In genomic region chr14:69328317-69328716, GRCh38 we compare ENCODE assay signal across 18 cellular contexts.
"Had no signal": no experiment of that assay in that cellular context is flagged by ENCODE, and none has a peak within 500 bp of the region (broad histone marks: within the 10 kb centered on the region; RNA-seq: fewer than 3 reads in every experiment).

No MANE protein-coding gene starts in this region.

- H3K9me3 ChIP-seq: adrenal gland, tibial nerve, uterus had no signal

- H3K27me3 Mint-ChIP-seq: activated CD4-positive, alpha-beta T cell treated with anti-CD3 and anti-CD28 coated beads, Interleukin-2, amount 10 ng/mL, durations not matched to agents 24 days and 14 days; activated CD8-positive, alpha-beta T cell treated with anti-CD3 and anti-CD28 coated beads for 36 hours; activated T-helper 17 cell treated with anti-CD3 and anti-CD28 coated beads, Interleukin-2, amount 50 U/mL, for 72 hours had no signal

- H3K9me3 Mint-ChIP-seq: activated CD4-positive, alpha-beta T cell treated with anti-CD3 and anti-CD28 coated beads, Interleukin-2, amount 10 ng/mL, durations not matched to agents 24 days and 14 days; activated CD8-positive, alpha-beta T cell treated with anti-CD3 and anti-CD28 coated beads for 36 hours; activated naive CD4-positive, alpha-beta T cell treated with anti-CD3 and anti-CD28 coated beads for 36 hours; activated T-helper 17 cell treated with anti-CD3 and anti-CD28 coated beads, Interleukin-2, amount 50 U/mL, for 72 hours; nephron had no signal

- H3K4me1 Mint-ChIP-seq: activated CD4-positive, alpha-beta T cell treated with anti-CD3 and anti-CD28 coated beads, Interleukin-2, amount 10 ng/mL, durations not matched to agents 24 days and 14 days; activated T-helper 17 cell treated with anti-CD3 and anti-CD28 coated beads, Interleukin-2, amount 50 U/mL, for 72 hours had no signal

- H3K27me3 ChIP-seq: adrenal gland, tibial nerve, uterus had no signal

- H3K27ac ChIP-seq: adrenal gland, tibial nerve, uterus had no signal

- H3K27ac Mint-ChIP-seq: activated CD4-positive, alpha-beta T cell treated with anti-CD3 and anti-CD28 coated beads, Interleukin-2, amount 10 ng/mL, durations not matched to agents 24 days and 14 days; activated CD8-positive, alpha-beta T cell treated with anti-CD3 and anti-CD28 coated beads for 36 hours; activated naive CD4-positive, alpha-beta T cell treated with anti-CD3 and anti-CD28 coated beads for 36 hours; activated T-helper 17 cell treated with anti-CD3 and anti-CD28 coated beads, Interleukin-2, amount 50 U/mL, for 72 hours; nephron had no signal

- H3K4me1 ChIP-seq: adrenal gland, tibial nerve, uterus had no signal

- DNase-seq: activated CD4-positive, alpha-beta T cell treated with anti-CD3 and anti-CD28 coated beads, Interleukin-2, amount 10 ng/mL, durations not matched to agents 24 days and 14 days; activated CD8-positive, alpha-beta T cell treated with anti-CD3 and anti-CD28 coated beads for 36 hours; activated naive CD4-positive, alpha-beta T cell treated with anti-CD3 and anti-CD28 coated beads for 36 hours; activated T-cell treated with anti-CD3 and anti-CD28 coated beads, Interleukin-2, amount 50 U/mL, for 1 hour; adrenal gland; kidney; midbrain; nucleus accumbens; stimulated activated CD4-positive, alpha-beta T cell treated with anti-CD3 and anti-CD28 coated beads, Interleukin-12 subunit alpha, Interleukin-12 subunit beta, amount 100 ng/mL, for 4 hours; stimulated activated CD4-positive, alpha-beta T cell treated with anti-CD3 and anti-CD28 coated beads, Interleukin-1b, Interleukin-23, amount 100 ng/mL, for 48 hours; stimulated activated CD8-positive, alpha-beta memory T cell treated with anti-CD3 and anti-CD28 coated beads, Interleukin-4, amount 100 ng/mL, for 48 hours; stimulated activated naive CD4-positive, alpha-beta T cell treated with Interleukin-2 at 50 U/mL for 16 hours; T1000; uterus had no signal

- H3K4me3 ChIP-seq: adrenal gland, tibial nerve, uterus had no signal

- ATAC-seq: activated CD8-positive, alpha-beta T cell treated with anti-CD3 and anti-CD28 coated beads for 36 hours; activated T-helper 17 cell treated with anti-CD3 and anti-CD28 coated beads, Interleukin-2, amount 50 U/mL, for 72 hours; left lobe of liver had no signal

- H3K36me3 ChIP-seq: adrenal gland, tibial nerve, uterus had no signal

- H3K4me3 Mint-ChIP-seq: activated CD4-positive, alpha-beta T cell treated with anti-CD3 and anti-CD28 coated beads, Interleukin-2, amount 10 ng/mL, durations not matched to agents 24 days and 14 days; activated CD8-positive, alpha-beta T cell treated with anti-CD3 and anti-CD28 coated beads for 36 hours; activated naive CD4-positive, alpha-beta T cell treated with anti-CD3 and anti-CD28 coated beads for 36 hours; activated T-helper 17 cell treated with anti-CD3 and anti-CD28 coated beads, Interleukin-2, amount 50 U/mL, for 72 hours; nephron had no signal
